In genomic region chr3:123884258-123884831, GRCh38 we compare ENCODE assay signal across 8 cellular contexts. TPM values are rescaled to one million over a fixed set of nuclear protein-coding genes. Genes with fewer than 3 reads are reported as not detected.
DNase-seq lines count a peak whose midpoint lies in the region; ATAC-seq and TF ChIP-seq lines count a peak whose summit lies in the region.

Gene MYLK (minus strand): TSS chr3:123884332. CDS start chr3:123793841, 90,491 bp downstream.

- no peak within 1 kb of the TSS for H2AFZ ChIP-seq in OCI-LY7 (ENCODE audit: low read length)

- BruUV-seq in OCI-LY7 (replicated peaks; lab: Mats Ljungman, UMichigan), result no TSS peak

- H3K4me3 ChIP-seq in choroid plexus epithelial cell (ENCODE audit: low read depth, low read length) (peak within 1 kb of the TSS; percentile 65), OCI-LY7 (ENCODE audit: low read depth, low read length, poor library complexity, severe bottlenecking) (no peak within 1 kb of the TSS)

- peak; percentile 79 for DNase-seq in COLO829 (ENCODE audit: low spot score)
- peak; percentile 98 for DNase-seq in M059J (ENCODE audit: low read depth)
- peak; percentile 93 for DNase-seq in SK-N-DZ (ENCODE audit: low spot score)
- peak; percentile 91 for DNase-seq in choroid plexus epithelial cell (ENCODE audit: low read depth)
- peak; percentile 86 for DNase-seq in kidney glomerular epithelial cell (lab: John Stamatoyannopoulos, UW)
- DNase-seq in stimulated activated CD4-positive, alpha-beta T cell treated with anti-CD3 and anti-CD28 coated beads, Interleukin-1b, Interleukin-23, amount 100 ng/mL, for 48 hours, result peak; percentile 35
- DNase-seq in OCI-LY7 (ENCODE audit: low spot score), result no peak

- no peak within 1 kb of the TSS for H3K4me2 ChIP-seq in OCI-LY7 (ENCODE audit: low read length)

- TF ChIP-seq CTCF in choroid plexus epithelial cell (conservative IDR thresholded peaks at IDR 0.05; ENCODE audit: low read depth, low read length) (no peak), OCI-LY7 (conservative IDR thresholded peaks at IDR 0.05; ENCODE audit: low read length) (no peak)

- H3K27ac ChIP-seq in OCI-LY7 (ENCODE audit: low read depth, low read length, poor library complexity, severe bottlenecking), result no peak within 1 kb of the TSS

- POLR2A ChIA-PET in OCI-LY7 (lab: Charles Lee), result no interaction called here

- no peaks in the 10 kb centered on the region for H3K4me1 ChIP-seq in OCI-LY7 (ENCODE audit: insufficient read depth, low read length, poor library complexity, severe bottlenecking)

- no peaks in the 10 kb centered on the region for H3K9me3 ChIP-seq in OCI-LY7 (ENCODE audit: low read length)

- ATAC-seq in GM21360 (IDR thresholded peaks at IDR 0.05; ENCODE audit: unreplicated experiment), result peak; percentile 62

- no peaks in the 10 kb centered on the region for H3K9me2 ChIP-seq in OCI-LY7 (ENCODE audit: insufficient read depth, low read length)

- no peaks in the 10 kb centered on the region for H4K20me1 ChIP-seq in OCI-LY7 (ENCODE audit: insufficient read depth, low read length)

- CTCF ChIA-PET in OCI-LY7 (lab: Charles Lee; ENCODE audit: unreplicated experiment), result no interaction called here

- intact Hi-C loops in OCI-LY7 (cut with micrococcal nuclease; ENCODE audit: unreplicated experiment), result no loop called here

- H3K36me3 ChIP-seq in OCI-LY7 (ENCODE audit: insufficient read depth, low read length), result no peaks in the 10 kb centered on the region

- H3K79me2 ChIP-seq in OCI-LY7 (ENCODE audit: insufficient read depth, low read depth, low read length), result no peaks in the 10 kb centered on the region

RNA-seq across cellular contexts. Expression of gene MYLK, which starts in this region (rescaled TPM):
- 173 and 262 TPM in 2 replicates for total RNA-seq in M059J (2014; rRNA removed; shearing (Covaris generic))
- 1.9 and 4.0 TPM in 2 replicates for polyA plus RNA-seq in SK-N-DZ (2014; cell fraction: cytosol; rRNA removed)
- polyA plus RNA-seq in SK-N-DZ (2014; cell fraction: nucleus; rRNA removed), result 1.1 and 5.5 TPM in 2 replicates
- not detected in 2 replicates for total RNA-seq in OCI-LY7 (2014; rRNA removed; shearing (Covaris generic))
- not detected in 2 replicates for total RNA-seq in OCI-LY7 (2022)

Comparison
In these comparisons a context has a peak if more than half of its experiments do, and no peak if none do; other contexts are left out.
1. RNA of gene MYLK (total RNA-seq): 173 to 262 TPM in M059J; not detected in OCI-LY7; every median in the first group is over 100 times any median in the second.